ENCODE assay signal across 23 cellular contexts in genomic region chr7:129262333-129262732, GRCh38. TPM values are rescaled to one million over a fixed set of nuclear protein-coding genes. Genes with fewer than 3 reads are reported as not detected.
DNase-seq lines count a peak whose midpoint lies in the region; ATAC-seq and TF ChIP-seq lines count a peak whose summit lies in the region.
"Had no signal": no experiment of that assay in that cellular context is flagged by ENCODE, and none has a peak within 500 bp of the region (broad histone marks: within the 10 kb centered on the region; RNA-seq: fewer than 3 reads in every experiment).

No MANE protein-coding gene starts in this region.

- H3K9ac ChIP-seq in BLaER1 treated with 17β-estradiol and CSF1 and Interleukin-3, amounts not matched to agents 10 nM and 100 nM, result no peak overlapping the region

- peak overlapping the region; percentile 1 to 64 (median 26); a peak in 16 of 22 replicates for H3K4me2 ChIP-seq in BLaER1 treated with 17β-estradiol and CSF1 and Interleukin-3, amounts not matched to agents 10 nM and 100 nM

- no peaks in the 10 kb centered on the region for H3K27me3 Mint-ChIP-seq in T-helper 17 cell
- H3K27me3 Mint-ChIP-seq: CD4-positive, alpha-beta memory T cell; dendritic cell treated with granulocyte-macrophage colony-stimulating factor and Interleukin-4, amounts not matched to agents 40 ng/mL and 50 ng/mL, for 4 days; IgD-negative memory B cell; stimulated activated naive CD8-positive, alpha-beta T cell treated with anti-CD3 and anti-CD28 coated beads, Interleukin-15, Interleukin-2, amounts not matched to agents 100 ng/mL and 50 ng/mL, for 24 hours had no signal

- 0 out of 22 replicates have a peak, but pooled peaks cover 0 to 5% (median 0%) of the 10 kb centered on the region in 11 experiments for H3K36me3 ChIP-seq in BLaER1 treated with 17β-estradiol and CSF1 and Interleukin-3, amounts not matched to agents 10 nM and 100 nM
- H3K36me3 ChIP-seq: gastroesophageal sphincter, right lobe of liver, upper lobe of right lung had no signal

- H4K20me1 ChIP-seq in BLaER1 treated with 17β-estradiol and CSF1 and Interleukin-3, amounts not matched to agents 10 nM and 100 nM, result no peaks in the 10 kb centered on the region; a peak in 2 of 22 replicates

- H3K4me1 ChIP-seq in BLaER1 treated with 17β-estradiol and CSF1 and Interleukin-3, amounts not matched to agents 10 nM and 100 nM, result peaks cover 7 to 34% (median 19%) of the 10 kb centered on the region in 10 experiments; a peak in 19 of 20 replicates
- H3K4me1 ChIP-seq: gastroesophageal sphincter, right lobe of liver, upper lobe of right lung had no signal

- TF ChIP-seq CTCF in fibroblast of villous mesenchyme (IDR thresholded peaks at IDR 0.05; ENCODE audit: insufficient read depth, low read depth, low read length), result no peak

- no peaks in the 10 kb centered on the region for H3K27me3 ChIP-seq in BLaER1 treated with 17β-estradiol and CSF1 and Interleukin-3, amounts not matched to agents 10 nM and 100 nM
- H3K27me3 ChIP-seq: gastroesophageal sphincter, right lobe of liver, upper lobe of right lung had no signal

- peaks cover 27% of the 10 kb centered on the region for H3K4me1 Mint-ChIP-seq in T-helper 17 cell

- peak overlapping the region; percentile 73 for H3K4me3 Mint-ChIP-seq in T-helper 17 cell
- H3K4me3 Mint-ChIP-seq: activated naive CD4-positive, alpha-beta T cell treated with anti-CD3 and anti-CD28 coated beads for 36 hours; dendritic cell treated with granulocyte-macrophage colony-stimulating factor and Interleukin-4, amounts not matched to agents 40 ng/mL and 50 ng/mL, for 4 days; H9; stimulated activated naive CD8-positive, alpha-beta T cell treated with anti-CD3 and anti-CD28 coated beads, Interleukin-15, Interleukin-2, amounts not matched to agents 100 ng/mL and 50 ng/mL, for 24 hours had no signal

- H3K36me3 Mint-ChIP-seq in T-helper 17 cell (ENCODE audit: low read depth), result peaks cover 2% of the 10 kb centered on the region
- H3K36me3 Mint-ChIP-seq: CD4-positive, alpha-beta memory T cell had no signal

- peak; percentile 50 for ATAC-seq in T-helper 17 cell
- ATAC-seq: gastroesophageal sphincter, right lobe of liver, upper lobe of right lung had no signal

- peak; percentile 20 for DNase-seq in HT1080 (ENCODE audit: low read depth)
- no peak for DNase-seq in T-helper 17 cell
- DNase-seq in fibroblast of villous mesenchyme (ENCODE audit: low read depth), result peak; percentile 8
- DNase-seq in Ammon's horn (ENCODE audit: low spot score), result no peak
- no peak for DNase-seq in NCI-H2196 (lab: John Stamatoyannopoulos, UW; ENCODE audit: unreplicated experiment)
- DNase-seq in middle frontal gyrus (ENCODE audit: extremely low spot score, low spot score), result no peak
- no peak for DNase-seq in dermis blood vessel endothelial cell
- DNase-seq: activated CD4-positive, CD25-positive, alpha-beta regulatory T cell treated with anti-CD3 and anti-CD28 coated beads, Interleukin-2, amount 50 U/mL, for 72 hours; activated naive CD4-positive, alpha-beta T cell treated with anti-CD3 and anti-CD28 coated beads for 36 hours; H9; NCI-H1092; NCI-H2081; NCI-H526 treated with DMSO at 0.1 percent for 48 hours; right lobe of liver; T1000; upper lobe of right lung had no signal

- H3K27ac Mint-ChIP-seq in T-helper 17 cell, result peak overlapping the region; percentile 75
- H3K27ac Mint-ChIP-seq: activated naive CD4-positive, alpha-beta T cell treated with anti-CD3 and anti-CD28 coated beads for 36 hours; dendritic cell treated with granulocyte-macrophage colony-stimulating factor and Interleukin-4, amounts not matched to agents 40 ng/mL and 50 ng/mL, for 4 days; IgD-negative memory B cell; stimulated activated naive CD8-positive, alpha-beta T cell treated with anti-CD3 and anti-CD28 coated beads, Interleukin-15, Interleukin-2, amounts not matched to agents 100 ng/mL and 50 ng/mL, for 24 hours had no signal

- peaks cover 0 to 20% (median 4%) of the 10 kb centered on the region in 11 experiments; a peak in 9 of 22 replicates for H3K9me3 ChIP-seq in BLaER1 treated with 17β-estradiol and CSF1 and Interleukin-3, amounts not matched to agents 10 nM and 100 nM (replicated peaks in 1 of 11)
- H3K9me3 ChIP-seq in T-helper 17 cell (ENCODE audit: control insufficient read depth, low read length, poor library complexity, severe bottlenecking), result no peaks in the 10 kb centered on the region
- H3K9me3 ChIP-seq: gastroesophageal sphincter, right lobe of liver, upper lobe of right lung had no signal

- no peak overlapping the region for H3K27ac ChIP-seq in BLaER1 treated with 17β-estradiol and CSF1 and Interleukin-3, amounts not matched to agents 10 nM and 100 nM
- H3K27ac ChIP-seq: epithelial cell of prostate, gastroesophageal sphincter, right lobe of liver, upper lobe of right lung had no signal

- no peak overlapping the region for H3K4me3 ChIP-seq in BLaER1 treated with 17β-estradiol and CSF1 and Interleukin-3, amounts not matched to agents 10 nM and 100 nM
- no peak overlapping the region for H3K4me3 ChIP-seq in fibroblast of villous mesenchyme (ENCODE audit: low read depth, low read length)
- H3K4me3 ChIP-seq: gastroesophageal sphincter, right lobe of liver, upper lobe of right lung had no signal

RNA-seq across cellular contexts. Expression of gene AHCYL2, which starts 37.5 kb away (rescaled TPM):
- 2.9 and 4.2 TPM in 2 replicates for total RNA-seq in HT1080 (2014; rRNA removed; shearing (Covaris generic))
- 2.8 and 3.9 TPM in 2 replicates for polyA plus RNA-seq in HT1080 (2015; cell fraction: cytosol; rRNA removed)
- 6.0 and 8.6 TPM in 2 replicates for polyA plus RNA-seq in HT1080 (2015; cell fraction: nucleus; rRNA removed)
- total RNA-seq in T-helper 17 cell (10 to 100 TPM; 13.4 to 16.6 TPM), fibroblast of villous mesenchyme (6.4 and 8.6 TPM in 2 replicates), dermis blood vessel endothelial cell (20.9 and 25.6 TPM in 2 replicates)

Comparison
In these comparisons a context has a peak if more than half of its experiments do, and no peak if none do; other contexts are left out.
1. DNase-seq: peak in HT1080 (single experiment) and fibroblast of villous mesenchyme (single experiment); none in T-helper 17 cell (0 of 3), Ammon's horn (single experiment), NCI-H2196 (single experiment), middle frontal gyrus (single experiment) and dermis blood vessel endothelial cell (single experiment).